1 cellular context compared by ENCODE assay signal in the genomic region with DNA sequence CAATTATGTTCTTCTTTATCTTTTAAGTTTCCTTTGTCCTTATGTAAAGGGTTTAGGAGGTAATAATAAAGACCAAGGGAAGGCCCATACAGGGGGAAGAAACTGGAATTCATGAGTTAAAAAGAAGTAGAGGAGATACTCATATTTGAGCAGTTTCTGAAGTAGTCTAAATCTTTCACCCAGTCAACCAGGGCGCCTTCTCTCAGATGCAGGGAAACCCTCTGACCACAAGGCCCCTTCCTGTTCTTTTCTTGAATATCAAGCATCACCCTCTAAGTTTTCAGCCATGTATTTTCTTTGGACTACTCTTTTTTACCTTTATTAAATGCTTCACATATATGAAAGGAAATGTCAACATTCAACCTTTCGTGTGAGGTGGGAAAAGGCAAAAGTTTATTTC.
TF ChIP-seq lines count a peak whose summit lies in the region.

No MANE protein-coding gene starts in this region.

TF ChIP-seq in IMR-90, 13 proteins besides CTCF, POLR2A, EP300 and RAD21 (continued from another document):
- TF ChIP-seq RCOR1 (IDR thresholded peaks at IDR 0.05; ENCODE audit: insufficient replicate concordance, low read length) (no peak), MAZ (IDR thresholded peaks at IDR 0.05; ENCODE audit: borderline replicate concordance, low read depth, low read length) (no peak), SMC3 (IDR thresholded peaks at IDR 0.05; ENCODE audit: low read depth, low read length) (no peak), NFE2L2 (IDR thresholded peaks at IDR 0.05; ENCODE audit: low read depth, low read length) (no peak)
